ENCODE assay signal across 16 cellular contexts in the genomic region with DNA sequence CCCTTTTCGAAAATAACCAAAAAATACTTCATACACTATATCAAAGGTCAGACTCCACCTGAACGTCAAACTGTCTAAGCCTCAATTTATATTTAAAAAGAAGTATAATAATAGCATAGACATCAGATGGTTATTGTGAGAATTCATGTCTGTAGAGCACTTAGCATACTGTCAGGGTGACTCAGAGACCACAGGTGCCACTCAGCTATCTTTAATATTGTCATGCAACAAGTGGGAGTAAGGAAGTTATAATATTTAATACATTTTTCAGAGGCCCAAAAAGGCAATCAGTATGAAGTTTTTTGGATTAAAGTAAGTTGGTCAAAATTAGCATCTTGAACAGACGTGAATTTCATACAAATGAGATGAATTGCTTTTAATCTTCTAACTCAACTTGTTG.
DNase-seq lines count a peak whose midpoint lies in the region.
"Had no signal": no experiment of that assay in that cellular context is flagged by ENCODE, and none has a peak within 500 bp of the region (broad histone marks: within the 10 kb centered on the region; RNA-seq: fewer than 3 reads in every experiment).

No MANE protein-coding gene starts in this region.

- DNase-seq in A172 (ENCODE audit: low spot score) (peak; percentile 60), CD1c-positive myeloid dendritic cell (ENCODE audit: extremely low spot score) (peak; percentile 26), NCI-H226 (peak; percentile 53), glomerular visceral epithelial cell (ENCODE audit: extremely low spot score) (peak; percentile 52), NK-92 (lab: John Stamatoyannopoulos, UW; ENCODE audit: unreplicated experiment) (no peak)
- DNase-seq in stimulated activated CD4-positive, alpha-beta T cell treated with anti-CD3 and anti-CD28 coated beads, Interleukin-2, amount 100 ng/mL, for 48 hours = no peak
- no peak for DNase-seq in stimulated activated naive CD4-positive, alpha-beta T cell (lab: John Stamatoyannopoulos, UW)
- no peak for DNase-seq in stimulated activated naive CD4-positive, alpha-beta T cell treated with Interleukin-2 at 50 U/mL for 16 hours (lab: John Stamatoyannopoulos, UW)
- DNase-seq: activated B cell treated with CpG ODN at 0.5 μM for 24 hours; activated CD4-positive, alpha-beta T cell treated with anti-CD3 and anti-CD28 coated beads, Interleukin-2, amount 50 U/mL, for 48 hours; activated effector memory CD4-positive, alpha-beta T cell treated with anti-CD3 and anti-CD28 coated beads, Interleukin-2, amount 50 U/mL, for 16 hours; kidney; NCI-H2171 treated with DMSO at 0.1 percent for 48 hours; OCI-M1; ovary; thyroid gland had no signal

Comparison
In these comparisons a context has a peak if more than half of its experiments do, and no peak if none do; other contexts are left out.
1. DNase-seq: peak in A172 (single experiment), CD1c-positive myeloid dendritic cell (single experiment), NCI-H226 (single experiment) and glomerular visceral epithelial cell (single experiment); none in stimulated activated CD4-positive, alpha-beta T cell treated with anti-CD3 and anti-CD28 coated beads, Interleukin-2, amount 100 ng/mL, for 48 hours (0 of 2), stimulated activated naive CD4-positive, alpha-beta T cell (0 of 6), NK-92 (single experiment) and stimulated activated naive CD4-positive, alpha-beta T cell treated with Interleukin-2 at 50 U/mL for 16 hours (single experiment).